Comparison of ENCODE assay signal across 11 cellular contexts in genomic region chrX:94400488-94400887, GRCh38.
A peak's percentile ranks its signal among the peaks of the same experiment; 100 is the strongest.
DNase-seq lines count a peak whose midpoint lies in the region; ATAC-seq and TF ChIP-seq lines count a peak whose summit lies in the region.
"Had no signal": no experiment of that assay in that cellular context is flagged by ENCODE, and none has a peak within 500 bp of the region (broad histone marks: within the 10 kb centered on the region; RNA-seq: fewer than 3 reads in every experiment).

No MANE protein-coding gene starts in this region.

- H3K9me3 ChIP-seq in left lung: peaks cover 0 to 4% of the 10 kb centered on the region in 2 donors
- H3K9me3 ChIP-seq: neutrophil had no signal

- intact Hi-C loops in left lung (cut with DNase I): no loop called here

- H3K4me3 ChIP-seq in left lung: no peak overlapping the region

- no peaks in the 10 kb centered on the region for H3K36me3 ChIP-seq in left lung
- H3K36me3 ChIP-seq: neutrophil had no signal

- no peak overlapping the region for H3K27ac ChIP-seq in left lung
- H3K27ac ChIP-seq: neutrophil had no signal

- DNase-seq in H4 (ENCODE audit: low spot score) (peak; percentile 10), HPDE6-E6E7 (ENCODE audit: extremely low spot score) (peak; percentile 76), left lung (no peak), NCI-H774 (lab: John Stamatoyannopoulos, UW) (no peak), SW 1271 (lab: John Stamatoyannopoulos, UW) (no peak)
- no peak for DNase-seq in activated T-cell treated with anti-CD3 and anti-CD28 coated beads, Interleukin-2, amount 50 U/mL, for 1 hour
- no peak for DNase-seq in activated effector memory CD4-positive, alpha-beta T cell treated with anti-CD3 and anti-CD28 coated beads, Interleukin-2, amount 50 U/mL, for 16 hours
- DNase-seq: activated effector memory CD4-positive, alpha-beta T cell treated with Interleukin-2 at 50 U/mL for 16 hours; KG1 had no signal

- peak; percentile 92 for ATAC-seq in GM18858 (IDR thresholded peaks at IDR 0.05; ENCODE audit: unreplicated experiment)
- ATAC-seq in left lung: peak; percentile 77

- no peak for TF ChIP-seq CTCF in left lung (IDR thresholded peaks at IDR 0.05)

- H3K27me3 ChIP-seq in left lung: no peaks in the 10 kb centered on the region
- H3K27me3 ChIP-seq: neutrophil had no signal

- H3K4me1 ChIP-seq in left lung: no peaks in the 10 kb centered on the region

Comparison
In these comparisons a context has a peak if more than half of its experiments do, and no peak if none do; other contexts are left out.
1. DNase-seq: peak in H4 (single experiment) and HPDE6-E6E7 (single experiment); none in left lung (0 of 2), activated T-cell treated with anti-CD3 and anti-CD28 coated beads, Interleukin-2, amount 50 U/mL, for 1 hour (single experiment), NCI-H774 (single experiment), SW 1271 (0 of 2) and activated effector memory CD4-positive, alpha-beta T cell treated with anti-CD3 and anti-CD28 coated beads, Interleukin-2, amount 50 U/mL, for 16 hours (single experiment).